16 cellular contexts compared by ENCODE assay signal in genomic region chr10:5932345-5932744, GRCh38. TPM values are rescaled to one million over a fixed set of nuclear protein-coding genes. Genes with fewer than 3 reads are reported as not detected.
"Had no signal": no experiment of that assay in that cellular context is flagged by ENCODE, and none has a peak within 500 bp of the region (broad histone marks: within the 10 kb centered on the region; RNA-seq: fewer than 3 reads in every experiment).

No MANE protein-coding gene starts in this region.

- H3K4me3 ChIP-seq: body of pancreas, dorsolateral prefrontal cortex, mucosa of descending colon had no signal

- H3K36me3 ChIP-seq: WERI-Rb-1 had no signal

- H3K9me3 ChIP-seq: body of pancreas, mucosa of descending colon had no signal

- H3K4me1 ChIP-seq: body of pancreas had no signal

- H3K27ac ChIP-seq: body of pancreas, dorsolateral prefrontal cortex, epithelial cell of prostate, WERI-Rb-1 had no signal

- H3K27ac Mint-ChIP-seq: activated naive CD8-positive, alpha-beta T cell; endodermal cell had no signal

- DNase-seq: activated CD4-positive, alpha-beta T cell treated with anti-CD3 and anti-CD28 coated beads for 1 hour; activated CD4-positive, alpha-beta T cell treated with anti-CD3 and anti-CD28 coated beads, Interleukin-2, amount 50 U/mL, for 48 hours; amygdala; dorsolateral prefrontal cortex; endodermal cell; left cardiac atrium; mucosa of descending colon; naive B cell; stimulated activated naive B cell treated with anti-CD40 and anti-IgM and Interleukin-4, amounts not matched to agents 10 μg/mL and 1 μg/mL and 100 μg/mL, for 72 hours; SW 1271; T-helper 2 cell; WERI-Rb-1 had no signal

- H3K27me3 ChIP-seq: body of pancreas, dorsolateral prefrontal cortex had no signal

- H3K9me3 Mint-ChIP-seq: endodermal cell; naive B cell; neural crest cell; stimulated activated naive B cell treated with anti-CD40 and anti-IgM and Interleukin-4, amounts not matched to agents 10 μg/mL and 1 μg/mL and 100 μg/mL, for 72 hours had no signal

- H3K4me1 Mint-ChIP-seq: endodermal cell, naive B cell had no signal

- ATAC-seq: body of pancreas; left cardiac atrium; mucosa of descending colon; stimulated activated naive B cell treated with anti-CD40 and anti-IgM and Interleukin-4, amounts not matched to agents 10 μg/mL and 1 μg/mL and 100 μg/mL, for 72 hours had no signal

- H3K4me3 Mint-ChIP-seq: activated naive CD8-positive, alpha-beta T cell; endodermal cell; naive B cell; neural crest cell; stimulated activated naive B cell treated with anti-CD40 and anti-IgM and Interleukin-4, amounts not matched to agents 10 μg/mL and 1 μg/mL and 100 μg/mL, for 72 hours had no signal

- H3K27me3 Mint-ChIP-seq: activated naive CD8-positive, alpha-beta T cell; naive B cell; stimulated activated naive B cell treated with anti-CD40 and anti-IgM and Interleukin-4, amounts not matched to agents 10 μg/mL and 1 μg/mL and 100 μg/mL, for 72 hours had no signal

RNA-seq across cellular contexts. Expression of gene IL15RA, which starts 45.0 kb away (rescaled TPM):
- total RNA-seq: neural crest cell had no signal
